Comparison of ENCODE assay signal across 16 cellular contexts in genomic region chr15:34620814-34621213, GRCh38. TPM values are rescaled to one million over a fixed set of nuclear protein-coding genes. Genes with fewer than 3 reads are reported as not detected.
DNase-seq lines count a peak whose midpoint lies in the region; ATAC-seq, FAIRE-seq and TF ChIP-seq lines count a peak whose summit lies in the region.
"Had no signal": no experiment of that assay in that cellular context is flagged by ENCODE, and none has a peak within 500 bp of the region (broad histone marks: within the 10 kb centered on the region; RNA-seq: fewer than 3 reads in every experiment).

No MANE protein-coding gene starts in this region.

- H3K4me3 ChIP-seq in A673 (ENCODE audit: low read depth, low read length, poor library complexity, severe bottlenecking) = no peak overlapping the region
- H3K4me3 ChIP-seq in K562 = no peak overlapping the region
- H3K4me3 ChIP-seq in lower lobe of right lung = no peak overlapping the region
- H3K4me3 ChIP-seq: A549, PC-9, SJSA1 had no signal

- no peak for TF ChIP-seq POLR2A in K562 (conservative IDR thresholded peaks at IDR 0.05)

- no peaks in the 10 kb centered on the region for H3K9me3 ChIP-seq in A673 (ENCODE audit: low read depth, low read length, poor library complexity, severe bottlenecking)
- H3K9me3 ChIP-seq in K562 (replicated peaks; ENCODE audit: control insufficient read depth, insufficient read depth, low read depth, low read length) = 0 out of 2 replicates have a peak, but pooled peaks cover 2% of the 10 kb centered on the region
- H3K9me3 ChIP-seq in lower lobe of right lung = no peaks in the 10 kb centered on the region
- H3K9me3 ChIP-seq: A549, SJSA1 had no signal

- H3K9me1 ChIP-seq in K562 (ENCODE audit: control insufficient read depth, insufficient read depth, low read length) = no peaks in the 10 kb centered on the region

- intact Hi-C loops in A673 (cut with micrococcal nuclease; ENCODE audit: unreplicated experiment) = loop anchor here (1.0 kb wide), 1 partner anchor 299 kb away; no protein-coding TSS in a partner anchor
- intact Hi-C loops in K562 (cut with micrococcal nuclease) = loop anchor here (1.0 to 10.0 kb wide), 4 partner anchors 86 to 821 kb away; no protein-coding TSS in a partner anchor
- intact Hi-C loops in lower lobe of right lung (cut with DNase I) = no loop called here

- H3K79me2 ChIP-seq in K562 (ENCODE audit: control insufficient read depth, insufficient read depth, low read length) = no peaks in the 10 kb centered on the region

- CTCF ChIA-PET in A673 (lab: Charles Lee) (interaction anchor here (1.2 to 2.2 kb wide), 3 partner anchors 87 to 349 kb away, joined by 3 to 10 read pairs (median 5); partner anchors contain the start of gene AQR), K562 (lab: Yijun Ruan, JAX; ENCODE audit: low intra/inter-chr PET ratio) (interaction anchor here (3.4 kb wide), 1 partner anchor 299 kb away, joined by 28 read pairs; no protein-coding TSS in a partner anchor)

- no peak overlapping the region for H3K4me2 ChIP-seq in K562 (ENCODE audit: insufficient read depth, low read length)
- H3K4me2 ChIP-seq: A549, PC-9 had no signal

- in situ Hi-C loops in K562 (cut with MboI) = loop anchor here (5.0 kb wide), 1 partner anchor 296 kb away; no protein-coding TSS in a partner anchor

- peak overlapping the region; percentile 78 for H2AFZ ChIP-seq in K562 (ENCODE audit: low read depth, low read length)
- H2AFZ ChIP-seq: PC-9 had no signal

- no peaks in the 10 kb centered on the region for H3K27me3 ChIP-seq in A673 (replicated peaks; ENCODE audit: insufficient read depth, low read depth, low read length, poor library complexity)
- H3K27me3 ChIP-seq in K562 (ENCODE audit: control insufficient read depth in 2 of 2, insufficient read depth in 2 of 2, low read length in 2 of 2) = no peaks in the 10 kb centered on the region
- no peaks in the 10 kb centered on the region for H3K27me3 ChIP-seq in lower lobe of right lung (ENCODE audit: low read depth)
- H3K27me3 ChIP-seq: SJSA1 had no signal

- H3K4me1 ChIP-seq in A673 (ENCODE audit: insufficient read depth, low read length, poor library complexity, severe bottlenecking) (peaks cover 20% of the 10 kb centered on the region), K562 (replicated peaks in 1 of 2; ENCODE audit: control insufficient read depth in 2 of 2, insufficient read depth in 2 of 2, low read length in 2 of 2) (peaks cover 0 to 10% of the 10 kb centered on the region in 2 experiments; a peak in 4 of 5 replicates), lower lobe of right lung (peaks cover 12% of the 10 kb centered on the region)
- H3K4me1 ChIP-seq: A549 had no signal

- no peaks in the 10 kb centered on the region for H4K20me1 ChIP-seq in K562 (replicated peaks; ENCODE audit: control insufficient read depth, insufficient read depth, low read length)

- H3K27ac ChIP-seq in A673 (ENCODE audit: low read depth, low read length, poor library complexity, severe bottlenecking) (no peak overlapping the region), K562 (ENCODE audit: extremely low read depth, low read depth, low read length) (no peak overlapping the region), lower lobe of right lung (no peak overlapping the region)
- H3K27ac ChIP-seq: A549, PC-9, SJSA1 had no signal

- 0 out of 4 replicates have a peak overlapping the region, but pooled peaks of 1 of the 2 experiments have one; percentile 20 for H3K9ac ChIP-seq in K562 (ENCODE audit: insufficient read depth in 1 of 2, low read depth in 2 of 2, low read length in 2 of 2)

- WGBS in K562 (ENCODE audit: insufficient coverage, low coverage, missing lambda C conversion rate) = 34% methylated on average over 2 of the region's 2 CpGs

- DNase-seq in A673 (ENCODE audit: low spot score) (peak; percentile 67), HCEC 1CT (peak; percentile 60), K562 (ENCODE audit: extremely low read depth in 1 of 4, low spot score in 3 of 4) (no peak), myocyte (ENCODE audit: low read depth) (peak; percentile 34), lower lobe of right lung (no peak)
- no peak for DNase-seq in activated T-cell treated with anti-CD3 and anti-CD28 coated beads, Interleukin-2, amount 50 U/mL, for 48 hours
- DNase-seq in activated CD4-positive, alpha-beta T cell treated with anti-CD3 and anti-CD28 coated beads for 48 hours = no peak
- DNase-seq: DMS 273 treated with DMSO at 0.1 percent for 48 hours, NCI-H2029, NCI-H2171 treated with DMSO at 0.1 percent for 48 hours, NCI-H446 treated with DMSO at 0.1 percent for 48 hours, NCI-H748 treated with DMSO at 0.1 percent for 48 hours, PC-9 had no signal

- POLR2A ChIA-PET in A673 (lab: Charles Lee; ENCODE audit: low non-redundant PET) = no interaction called here
- POLR2A ChIA-PET in K562 (lab: Yijun Ruan, JAX) = interaction anchor here (0.5 to 1.8 kb wide), 7 partner anchors 7 to 829 kb away, joined by 3 to 7 read pairs (median 4); no protein-coding TSS in a partner anchor

- H3K36me3 ChIP-seq in A673 (ENCODE audit: insufficient read depth, low read length, poor library complexity, severe bottlenecking) (no peaks in the 10 kb centered on the region), K562 (ENCODE audit: control insufficient read depth, insufficient read depth, low read length) (no peaks in the 10 kb centered on the region), lower lobe of right lung (no peaks in the 10 kb centered on the region)
- H3K36me3 ChIP-seq: SJSA1 had no signal

- ATAC-seq in K562 (no peak), lower lobe of right lung (no peak)

- TF ChIP-seq RAD21 in K562 (CRISPR knock-in tag; conservative IDR thresholded peaks at IDR 0.05 in 1 of 2, IDR thresholded peaks at IDR 0.05 in 1 of 2) = no peak

- BruUV-seq in A673 (replicated peaks; lab: Mats Ljungman, UMichigan) (no TSS peak), K562 (replicated peaks; lab: Mats Ljungman, UMichigan) (no TSS peak)

- TF ChIP-seq EP300 in K562 (IDR thresholded peaks at IDR 0.05; ENCODE audit: low read length) = no peak

- no peak for TF ChIP-seq CTCF in A673 (conservative IDR thresholded peaks at IDR 0.05; ENCODE audit: low read depth, low read length)
- TF ChIP-seq CTCF in K562 (IDR thresholded peaks at IDR 0.05 in 2 of 3, conservative IDR thresholded peaks at IDR 0.05 in 1 of 3; ENCODE audit: insufficient read depth in 2 of 3, low read depth in 1 of 3, low read length in 3 of 3) = no peak
- TF ChIP-seq CTCF in lower lobe of right lung (IDR thresholded peaks at IDR 0.05) = no peak

- FAIRE-seq in K562 (lab: Jason Lieb, UNC) = no peak
- FAIRE-seq: H54 had no signal

TF ChIP-seq in K562, 482 proteins besides CTCF, POLR2A, EP300 and RAD21 (continues in another document):
- TF ChIP-seq E2F1 (CRISPR knock-in tag; IDR thresholded peaks at IDR 0.05) = no peak
- no peak for TF ChIP-seq ZNF23 (CRISPR knock-in tag; IDR thresholded peaks at IDR 0.05)
- no peak for TF ChIP-seq NONO (IDR thresholded peaks at IDR 0.05; ENCODE audit: low read depth in 2 of 2, low read length in 1 of 2)
- no peak for TF ChIP-seq ZNF511 (CRISPR knock-in tag; IDR thresholded peaks at IDR 0.05)
- TF ChIP-seq STAT5B (CRISPR knock-in tag; IDR thresholded peaks at IDR 0.05) = no peak
- TF ChIP-seq ESRRB (CRISPR knock-in tag; IDR thresholded peaks at IDR 0.05; ENCODE audit: borderline replicate concordance) = no peak
- TF ChIP-seq ZNF133 (CRISPR knock-in tag; IDR thresholded peaks at IDR 0.05) = no peak
- TF ChIP-seq ZNF696 (CRISPR knock-in tag; conservative IDR thresholded peaks at IDR 0.05) = no peak
- TF ChIP-seq ELF1 (tag; IDR thresholded peaks at IDR 0.05) = no peak
- TF ChIP-seq SAFB2 (IDR thresholded peaks at IDR 0.05; ENCODE audit: borderline replicate concordance, low read depth, low read length, severe bottlenecking) = no peak
- no peak for TF ChIP-seq ZNF444 (CRISPR knock-in tag; IDR thresholded peaks at IDR 0.05)

RNA-seq across cellular contexts. Expression of gene GOLGA8B, which starts 37.4 kb away (rescaled TPM):
- total RNA-seq in A673 (2021) (36.0 and 47.5 TPM in 2 replicates), K562 (2014; rRNA removed) (42.7 and 54.1 TPM in 2 replicates), K562 (2014; rRNA removed; fragmentation: Illumina TruSeq; extraction: Trizol) (45.5 and 53.2 TPM in 2 replicates), K562 (2015; rRNA removed; fragmentation: Illumina TruSeq; extraction: Trizol) (33.8 TPM in 2 replicates), K562 (2021) (65.3 and 79.5 TPM in 2 replicates), myocyte (87.8 and 106 TPM in 2 replicates), lower lobe of right lung (55.5 TPM)
- 390 and 496 TPM in 2 replicates for total RNA-seq in K562 (2011; cell fraction: chromatin; rRNA removed; ENCODE audit: low replicate concordance)
- total RNA-seq in K562 (2011; cell fraction: nucleolus; rRNA removed) = 104 and 126 TPM in 2 replicates
- total RNA-seq in K562 (2011; cell fraction: nucleoplasm; rRNA removed) = 172 and 193 TPM in 2 replicates
- polyA plus RNA-seq in K562 (2011; rRNA removed) (120 and 133 TPM in 2 replicates), K562 (2014; fragmentation: Illumina TruSeq; extraction: Trizol) (63.1 and 84.4 TPM in 2 replicates), K562 (2014; fragmentation: Nextera tagmentation; extraction: Ambion mirVana) (10 to 100 TPM in 1 of 2 experiments, 1 to 10 TPM in 1; 7.9 to 10.2 TPM), K562 (2014; rRNA removed) (166 and 236 TPM in 2 replicates)
- 20.2 and 43.3 TPM in 2 replicates for polyA plus RNA-seq in K562 (2011; cell fraction: cytosol; rRNA removed)
- polyA plus RNA-seq in K562 (2011; cell fraction: nucleus; rRNA removed) = 403 and 445 TPM in 2 replicates
- polyA plus RNA-seq in K562 (2012) = 46.7 and 119 TPM in 2 replicates
- 15.1 and 27.9 TPM in 2 replicates for polyA minus RNA-seq in K562 (2011; rRNA and poly(A)+ RNA removed)
- polyA minus RNA-seq in K562 (2011; cell fraction: cytosol; rRNA and poly(A)+ RNA removed) = 7.1 and 13.0 TPM in 2 replicates
- 54.5 and 77.9 TPM in 2 replicates for polyA minus RNA-seq in K562 (2011; cell fraction: nucleus; rRNA and poly(A)+ RNA removed)
- polyA plus RNA-seq in myocyte (2012) = 48.4 TPM

Comparison
In these comparisons a context has a peak if more than half of its experiments do, and no peak if none do; other contexts are left out.
1. DNase-seq: peak in A673 (single experiment), HCEC 1CT (single experiment) and myocyte (single experiment); none in K562 (0 of 4), lower lobe of right lung (single experiment), activated T-cell treated with anti-CD3 and anti-CD28 coated beads, Interleukin-2, amount 50 U/mL, for 48 hours (0 of 2) and activated CD4-positive, alpha-beta T cell treated with anti-CD3 and anti-CD28 coated beads for 48 hours (single experiment).